ENCODE assay signal across 27 cellular contexts in genomic region chr5:107271682-107272350, GRCh38.
"Had no signal": no experiment of that assay in that cellular context is flagged by ENCODE, and none has a peak within 500 bp of the region (broad histone marks: within the 10 kb centered on the region; RNA-seq: fewer than 3 reads in every experiment).

No MANE protein-coding gene starts in this region.

- DNase-seq: nephron progenitor cell; nucleus accumbens; pancreas; right cardiac atrium; right lobe of liver; sigmoid colon; small intestine; stimulated activated CD4-positive, alpha-beta T cell treated with anti-CD3 and anti-CD28 coated beads, Interleukin-15, amount 100 ng/mL, for 24 hours; stimulated activated CD4-positive, alpha-beta T cell treated with anti-CD3 and anti-CD28 coated beads, Interleukin-2, amount 100 ng/mL, for 24 hours; stimulated activated CD4-positive, alpha-beta T cell treated with anti-CD3 and anti-CD28 coated beads, Interleukin-2, amount 100 ng/mL, for 48 hours; stimulated activated CD4-positive, alpha-beta T cell treated with anti-CD3 and anti-CD28 coated beads, Interleukin-4, amount 100 ng/mL, for 24 hours; stimulated activated naive B cell treated with anti-CD40 and anti-IgM and Interleukin-4, amounts not matched to agents 10 μg/mL and 1 μg/mL and 100 μg/mL, for 72 hours; stimulated activated naive CD4-positive, alpha-beta T cell treated with Interleukin-2 at 50 U/mL for 16 hours; stomach; thyroid gland; trophoblast cell; upper lobe of left lung had no signal

- H3K4me3 ChIP-seq: pancreas, prostate gland, right lobe of liver, sigmoid colon, stomach, thoracic aorta, thyroid gland, tibial nerve, upper lobe of left lung, vagina had no signal

- H3K36me3 ChIP-seq: neutrophil, pancreas, prostate gland, right lobe of liver, sigmoid colon, stomach, thoracic aorta, thyroid gland, tibial nerve, upper lobe of left lung, vagina had no signal

- H3K27ac Mint-ChIP-seq: natural killer cell treated with Interleukin-12 subunit alpha and Interleukin-12 subunit beta and Interleukin-15 and Interleukin-18, amount 100 ng/mL, for 72 hours; nephron progenitor cell; stimulated activated effector memory CD8-positive, alpha-beta T cell treated with anti-CD3 and anti-CD28 coated beads, Interleukin-12 subunit alpha, Interleukin-12 subunit beta, amount 100 ng/mL, for 72 hours; stimulated activated naive B cell treated with anti-CD40 and anti-IgM and Interleukin-4, amounts not matched to agents 10 μg/mL and 1 μg/mL and 100 μg/mL, for 72 hours; stimulated activated naive CD8-positive, alpha-beta T cell treated with anti-CD3 and anti-CD28 coated beads, Interleukin-15, Interleukin-2, amounts not matched to agents 100 ng/mL and 50 ng/mL, for 24 hours had no signal

- FAIRE-seq: pancreas, small intestine, urothelium cell line had no signal

- H3K36me3 Mint-ChIP-seq: natural killer cell treated with Interleukin-12 subunit alpha and Interleukin-12 subunit beta and Interleukin-15 and Interleukin-18, amount 100 ng/mL, for 72 hours; stimulated activated effector memory CD8-positive, alpha-beta T cell treated with anti-CD3 and anti-CD28 coated beads, Interleukin-12 subunit alpha, Interleukin-12 subunit beta, amount 100 ng/mL, for 72 hours; stimulated activated naive B cell treated with anti-CD40 and anti-IgM and Interleukin-4, amounts not matched to agents 10 μg/mL and 1 μg/mL and 100 μg/mL, for 72 hours had no signal

- H3K4me3 Mint-ChIP-seq: natural killer cell treated with Interleukin-12 subunit alpha and Interleukin-12 subunit beta and Interleukin-15 and Interleukin-18, amount 100 ng/mL, for 72 hours; nephron progenitor cell; neural crest cell; stimulated activated effector memory CD8-positive, alpha-beta T cell treated with anti-CD3 and anti-CD28 coated beads, Interleukin-12 subunit alpha, Interleukin-12 subunit beta, amount 100 ng/mL, for 72 hours; stimulated activated naive B cell treated with anti-CD40 and anti-IgM and Interleukin-4, amounts not matched to agents 10 μg/mL and 1 μg/mL and 100 μg/mL, for 72 hours; stimulated activated naive CD8-positive, alpha-beta T cell treated with anti-CD3 and anti-CD28 coated beads, Interleukin-15, Interleukin-2, amounts not matched to agents 100 ng/mL and 50 ng/mL, for 24 hours had no signal

- H3K4me1 Mint-ChIP-seq: nephron progenitor cell; neural crest cell; stimulated activated effector memory CD8-positive, alpha-beta T cell treated with anti-CD3 and anti-CD28 coated beads, Interleukin-12 subunit alpha, Interleukin-12 subunit beta, amount 100 ng/mL, for 72 hours; stimulated activated naive B cell treated with anti-CD40 and anti-IgM and Interleukin-4, amounts not matched to agents 10 μg/mL and 1 μg/mL and 100 μg/mL, for 72 hours had no signal

- H3K27ac ChIP-seq: neutrophil, pancreas, prostate gland, right lobe of liver, sigmoid colon, stomach, thoracic aorta, thyroid gland, tibial nerve, upper lobe of left lung, vagina had no signal

- H3K9me3 Mint-ChIP-seq: natural killer cell treated with Interleukin-12 subunit alpha and Interleukin-12 subunit beta and Interleukin-15 and Interleukin-18, amount 100 ng/mL, for 72 hours; nephron progenitor cell; neural crest cell; stimulated activated effector memory CD8-positive, alpha-beta T cell treated with anti-CD3 and anti-CD28 coated beads, Interleukin-12 subunit alpha, Interleukin-12 subunit beta, amount 100 ng/mL, for 72 hours; stimulated activated naive CD8-positive, alpha-beta T cell treated with anti-CD3 and anti-CD28 coated beads, Interleukin-15, Interleukin-2, amounts not matched to agents 100 ng/mL and 50 ng/mL, for 24 hours had no signal

- ATAC-seq: natural killer cell treated with Interleukin-12 subunit alpha and Interleukin-12 subunit beta and Interleukin-15 and Interleukin-18, amount 100 ng/mL, for 72 hours; right cardiac atrium; right lobe of liver; stimulated activated effector memory CD8-positive, alpha-beta T cell treated with anti-CD3 and anti-CD28 coated beads, Interleukin-12 subunit alpha, Interleukin-12 subunit beta, amount 100 ng/mL, for 72 hours; stimulated activated naive B cell treated with anti-CD40 and anti-IgM and Interleukin-4, amounts not matched to agents 10 μg/mL and 1 μg/mL and 100 μg/mL, for 72 hours had no signal

- H3K4me1 ChIP-seq: pancreas, prostate gland, right lobe of liver, sigmoid colon, stomach, thyroid gland, tibial nerve, upper lobe of left lung, vagina had no signal

- H3K27me3 ChIP-seq: neutrophil, pancreas, right lobe of liver, sigmoid colon, stomach, thyroid gland, tibial nerve, upper lobe of left lung, vagina had no signal

- H3K9me3 ChIP-seq: neutrophil, pancreas, prostate gland, right lobe of liver, sigmoid colon, stomach, thoracic aorta, thyroid gland, tibial nerve, upper lobe of left lung, vagina had no signal
